In genomic region chr1:181783208-181783607, GRCh38 we compare ENCODE assay signal across 26 cellular contexts.
"Had no signal": no experiment of that assay in that cellular context is flagged by ENCODE, and none has a peak within 500 bp of the region (broad histone marks: within the 10 kb centered on the region; RNA-seq: fewer than 3 reads in every experiment).

No MANE protein-coding gene starts in this region.

- H3K4me1 Mint-ChIP-seq: nephron; stimulated activated effector memory CD8-positive, alpha-beta T cell treated with anti-CD3 and anti-CD28 coated beads, Interleukin-12 subunit alpha, Interleukin-12 subunit beta, amount 100 ng/mL, for 72 hours had no signal

- H3K36me3 Mint-ChIP-seq: naive thymus-derived CD4-positive, alpha-beta T cell; stimulated activated effector memory CD8-positive, alpha-beta T cell treated with anti-CD3 and anti-CD28 coated beads, Interleukin-12 subunit alpha, Interleukin-12 subunit beta, amount 100 ng/mL, for 72 hours had no signal

- H3K27me3 ChIP-seq: gastrocnemius medialis, left lung, neutrophil, right atrium auricular region, sigmoid colon, stomach, thyroid gland, vagina had no signal

- DNase-seq: dermis blood vessel endothelial cell; effector memory CD8-positive, alpha-beta T cell; foreskin fibroblast; gastrocnemius medialis; head of caudate nucleus; hippocampal formation; left cardiac atrium; left lung; mesenchymal stem cell; midbrain; naive thymus-derived CD4-positive, alpha-beta T cell; sigmoid colon; stimulated activated CD4-positive, alpha-beta T cell treated with anti-CD3 and anti-CD28 coated beads, Interleukin-2, amount 100 ng/mL, for 24 hours; stimulated activated CD4-positive, alpha-beta T cell treated with anti-CD3 and anti-CD28 coated beads, Interleukin-4, amount 100 ng/mL, for 24 hours; stimulated activated naive CD4-positive, alpha-beta T cell treated with Interleukin-2 at 50 U/mL for 16 hours; stomach; thyroid gland; trophoblast cell had no signal

- ATAC-seq: effector memory CD8-positive, alpha-beta T cell; gastrocnemius medialis; left cardiac atrium; left lung; naive thymus-derived CD4-positive, alpha-beta T cell; stimulated activated effector memory CD8-positive, alpha-beta T cell treated with anti-CD3 and anti-CD28 coated beads, Interleukin-12 subunit alpha, Interleukin-12 subunit beta, amount 100 ng/mL, for 72 hours had no signal

- H3K9me3 ChIP-seq: gastrocnemius medialis, left lung, neutrophil, prostate gland, right atrium auricular region, sigmoid colon, stomach, thyroid gland, vagina had no signal

- H3K27ac ChIP-seq: coronary artery, gastrocnemius medialis, left lung, neutrophil, prostate gland, right atrium auricular region, sigmoid colon, stomach, thyroid gland, vagina had no signal

- H3K36me3 ChIP-seq: gastrocnemius medialis, left lung, neutrophil, prostate gland, right atrium auricular region, sigmoid colon, stomach, thyroid gland, vagina had no signal

- H3K4me3 Mint-ChIP-seq: effector memory CD8-positive, alpha-beta T cell; naive thymus-derived CD4-positive, alpha-beta T cell; nephron; stimulated activated effector memory CD8-positive, alpha-beta T cell treated with anti-CD3 and anti-CD28 coated beads, Interleukin-12 subunit alpha, Interleukin-12 subunit beta, amount 100 ng/mL, for 72 hours had no signal

- H3K79me2 ChIP-seq: parathyroid adenoma had no signal

- H3K9me3 Mint-ChIP-seq: effector memory CD8-positive, alpha-beta T cell; nephron; stimulated activated effector memory CD8-positive, alpha-beta T cell treated with anti-CD3 and anti-CD28 coated beads, Interleukin-12 subunit alpha, Interleukin-12 subunit beta, amount 100 ng/mL, for 72 hours had no signal

- H3K4me3 ChIP-seq: coronary artery, gastrocnemius medialis, left lung, prostate gland, right atrium auricular region, sigmoid colon, stomach, thyroid gland, vagina had no signal

- H3K27ac Mint-ChIP-seq: effector memory CD8-positive, alpha-beta T cell; naive thymus-derived CD4-positive, alpha-beta T cell; nephron; stimulated activated effector memory CD8-positive, alpha-beta T cell treated with anti-CD3 and anti-CD28 coated beads, Interleukin-12 subunit alpha, Interleukin-12 subunit beta, amount 100 ng/mL, for 72 hours had no signal

- H3K4me1 ChIP-seq: gastrocnemius medialis, left lung, parathyroid adenoma, prostate gland, right atrium auricular region, sigmoid colon, stomach, vagina had no signal
